2 cellular contexts compared by ENCODE assay signal in the genomic region with DNA sequence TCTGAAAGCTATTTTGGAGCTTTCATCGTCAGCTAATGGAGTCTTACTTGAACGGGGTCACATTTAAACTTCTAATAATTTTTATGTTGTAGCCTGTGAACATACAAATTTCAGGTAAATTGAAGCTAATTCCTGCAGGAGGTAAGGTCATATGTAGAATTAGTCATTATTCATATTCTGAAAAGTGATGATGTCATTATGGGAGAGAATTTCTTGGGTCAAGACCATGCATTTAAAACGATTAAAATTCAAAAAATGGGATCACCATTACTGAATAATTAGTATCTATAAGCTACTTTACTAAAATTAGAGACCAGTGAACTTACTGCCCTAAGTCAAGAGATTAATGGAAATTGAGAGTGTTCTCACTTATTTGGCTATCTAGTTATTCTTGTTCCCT.
A peak's percentile ranks its signal among the peaks of the same experiment; 100 is the strongest.
TF ChIP-seq lines count a peak whose summit lies in the region.

No MANE protein-coding gene starts in this region.

TF ChIP-seq in HepG2, 621 proteins besides CTCF, POLR2A, EP300 and RAD21:
- TF ChIP-seq ZNF260 (CRISPR knock-in tag; IDR thresholded peaks at IDR 0.05; ENCODE audit: borderline replicate concordance, low read depth), result no peak
- peak; percentile 90 for TF ChIP-seq ATF7 (IDR thresholded peaks at IDR 0.05)
- TF ChIP-seq ATF7 (CRISPR knock-in tag; IDR thresholded peaks at IDR 0.05), result no peak

TF ChIP-seq in GM12878, 131 proteins besides CTCF, POLR2A, EP300 and RAD21:
- no peak for TF ChIP-seq FOXM1 (IDR thresholded peaks at IDR 0.05; ENCODE audit: low read depth, low read length)
- TF ChIP-seq ATF7 (IDR thresholded peaks at IDR 0.05; ENCODE audit: low read depth), result peak; percentile 65; the same call in 1 of the 2 replicates
TF ChIP-seq in GM12878: peak in this region for 1.
